In the genomic region with DNA sequence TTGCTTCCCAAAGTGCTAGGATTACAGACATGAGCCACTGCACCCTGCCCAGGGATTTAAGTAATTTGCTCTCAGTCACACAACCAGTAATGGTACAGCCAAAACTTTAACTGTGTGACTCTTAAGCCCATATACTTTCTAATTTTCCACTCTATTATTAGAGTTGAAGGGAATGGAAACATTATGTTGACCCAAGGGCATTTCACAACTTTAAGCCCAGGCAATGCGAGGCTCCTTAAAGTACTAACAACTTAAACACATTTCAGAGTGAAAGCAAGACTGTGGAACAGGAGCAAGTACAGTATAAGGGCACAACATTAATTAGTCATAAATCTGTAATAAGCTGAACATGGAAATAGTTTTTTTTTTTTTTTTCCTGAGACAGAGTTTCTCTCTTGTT, we compare ENCODE assay signal across 19 cellular contexts.
"Had no signal": no experiment of that assay in that cellular context is flagged by ENCODE, and none has a peak within 500 bp of the region (broad histone marks: within the 10 kb centered on the region; RNA-seq: fewer than 3 reads in every experiment).

No MANE protein-coding gene starts in this region.

- H3K27me3 ChIP-seq: adrenal gland, pancreas, stomach had no signal

- H3K4me3 Mint-ChIP-seq: activated CD4-positive, alpha-beta T cell treated with anti-CD3 and anti-CD28 coated beads, Interleukin-2, amount 10 ng/mL, durations not matched to agents 24 days and 14 days; activated CD8-positive, alpha-beta T cell treated with anti-CD3 and anti-CD28 coated beads, Interleukin-2, amount 10 ng/mL, durations not matched to agents 7 days and 5 days; activated naive CD4-positive, alpha-beta T cell treated with anti-CD3 and anti-CD28 coated beads, Interleukin-2, amount 50 U/mL, for 24 hours had no signal

- H3K9me3 ChIP-seq: adrenal gland, pancreas, stomach, thoracic aorta had no signal

- H3K27me3 Mint-ChIP-seq: activated CD4-positive, alpha-beta T cell treated with anti-CD3 and anti-CD28 coated beads, Interleukin-2, amount 10 ng/mL, durations not matched to agents 24 days and 14 days; activated naive CD4-positive, alpha-beta T cell treated with anti-CD3 and anti-CD28 coated beads, Interleukin-2, amount 50 U/mL, for 24 hours had no signal

- ATAC-seq: activated CD8-positive, alpha-beta T cell treated with anti-CD3 and anti-CD28 coated beads, Interleukin-2, amount 10 ng/mL, durations not matched to agents 7 days and 5 days; pancreas had no signal

- H3K4me1 ChIP-seq: adrenal gland had no signal

- H3K27ac Mint-ChIP-seq: activated CD4-positive, alpha-beta T cell treated with anti-CD3 and anti-CD28 coated beads, Interleukin-2, amount 10 ng/mL, durations not matched to agents 24 days and 14 days; activated naive CD4-positive, alpha-beta T cell treated with anti-CD3 and anti-CD28 coated beads, Interleukin-2, amount 50 U/mL, for 24 hours had no signal

- FAIRE-seq: colon, pancreas, urothelium cell line had no signal

- DNase-seq: activated CD4-positive, alpha-beta T cell treated with anti-CD3 and anti-CD28 coated beads, Interleukin-2, amount 10 ng/mL, durations not matched to agents 24 days and 14 days; activated CD4-positive, CD25-positive, alpha-beta regulatory T cell; activated CD8-positive, alpha-beta memory T cell treated with anti-CD3 and anti-CD28 coated beads, Interleukin-2, amount 50 U/mL, for 4 hours; activated CD8-positive, alpha-beta T cell treated with anti-CD3 and anti-CD28 coated beads, Interleukin-2, amount 10 ng/mL, durations not matched to agents 7 days and 5 days; activated effector memory CD4-positive, alpha-beta T cell treated with anti-CD3 and anti-CD28 coated beads, Interleukin-2, amount 50 U/mL, for 16 hours; activated T-cell treated with anti-CD3 and anti-CD28 coated beads, Interleukin-2, amount 50 U/mL, for 48 hours; adrenal gland; caudate nucleus; erythroblast; hippocampal formation; kidney glomerular epithelial cell; midbrain; pancreas; stomach had no signal

- H3K4me3 ChIP-seq: adrenal gland, pancreas, skin epidermis, stomach, thoracic aorta had no signal

- H3K27ac ChIP-seq: adrenal gland, pancreas, skin epidermis, thoracic aorta had no signal

- H3K36me3 ChIP-seq: adrenal gland, pancreas, thoracic aorta had no signal

- H3K9me3 Mint-ChIP-seq: activated CD4-positive, alpha-beta T cell treated with anti-CD3 and anti-CD28 coated beads, Interleukin-2, amount 10 ng/mL, durations not matched to agents 24 days and 14 days; activated naive CD4-positive, alpha-beta T cell treated with anti-CD3 and anti-CD28 coated beads, Interleukin-2, amount 50 U/mL, for 24 hours had no signal
